ENCODE assay signal across 30 cellular contexts in the genomic region with DNA sequence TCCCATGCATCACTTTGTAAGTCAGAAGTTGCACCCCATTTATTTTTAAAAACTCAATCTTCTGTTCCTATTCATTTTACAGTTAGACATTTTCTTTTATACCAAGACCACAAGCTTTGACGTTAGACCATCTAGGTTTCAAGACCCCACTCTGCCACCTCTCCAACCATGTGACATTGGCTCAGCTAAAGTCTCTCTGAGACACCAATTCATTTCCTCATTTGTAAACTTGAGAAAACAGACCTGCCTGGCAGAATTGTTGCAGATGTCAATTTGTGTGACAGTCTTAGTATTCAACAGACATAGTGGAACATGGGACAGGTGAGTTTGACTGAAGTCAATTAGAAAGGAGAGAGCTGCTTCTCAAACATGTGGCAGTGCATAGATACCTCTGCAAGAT.
"Had no signal": no experiment of that assay in that cellular context is flagged by ENCODE, and none has a peak within 500 bp of the region (broad histone marks: within the 10 kb centered on the region; RNA-seq: fewer than 3 reads in every experiment).

No MANE protein-coding gene starts in this region.

- H3K27ac Mint-ChIP-seq: activated CD4-positive, alpha-beta T cell treated with anti-CD3 and anti-CD28 coated beads, Interleukin-2, amount 10 ng/mL, durations not matched to agents 7 days and 5 days; activated CD8-positive, alpha-beta T cell treated with anti-CD3 and anti-CD28 coated beads for 36 hours; dendritic cell treated with granulocyte-macrophage colony-stimulating factor and Interleukin-4, amounts not matched to agents 40 ng/mL and 50 ng/mL, for 4 days; endodermal cell; T-helper 2 cell treated with Interferon-gamma antibody and Interleukin-4, amounts not matched to agents 5 μg/mL and 100 μg/mL, for 36 hours had no signal

- H3K4me1 Mint-ChIP-seq: activated T-helper 17 cell treated with anti-CD3 and anti-CD28 coated beads, Interleukin-2, amount 50 U/mL, for 72 hours; central memory CD8-positive, alpha-beta T cell; endodermal cell had no signal

- H3K4me3 Mint-ChIP-seq: activated CD4-positive, alpha-beta T cell treated with anti-CD3 and anti-CD28 coated beads, Interleukin-2, amount 10 ng/mL, durations not matched to agents 7 days and 5 days; activated CD8-positive, alpha-beta T cell treated with anti-CD3 and anti-CD28 coated beads for 36 hours; activated naive CD8-positive, alpha-beta T cell; activated T-cell treated with anti-CD3 and anti-CD28 coated beads, Interleukin-2, amount 50 U/mL, for 4 hours; activated T-helper 17 cell treated with anti-CD3 and anti-CD28 coated beads, Interleukin-2, amount 50 U/mL, for 72 hours; central memory CD8-positive, alpha-beta T cell; dendritic cell treated with granulocyte-macrophage colony-stimulating factor and Interleukin-4, amounts not matched to agents 40 ng/mL and 50 ng/mL, for 4 days; endodermal cell; T-helper 2 cell treated with Interferon-gamma antibody and Interleukin-4, amounts not matched to agents 5 μg/mL and 100 μg/mL, for 36 hours had no signal

- H3K27me3 Mint-ChIP-seq: activated CD4-positive, alpha-beta T cell treated with anti-CD3 and anti-CD28 coated beads, Interleukin-2, amount 10 ng/mL, durations not matched to agents 7 days and 5 days; activated CD8-positive, alpha-beta T cell treated with anti-CD3 and anti-CD28 coated beads for 36 hours; activated naive CD8-positive, alpha-beta T cell; activated T-helper 17 cell treated with anti-CD3 and anti-CD28 coated beads, Interleukin-2, amount 50 U/mL, for 72 hours; central memory CD8-positive, alpha-beta T cell; dendritic cell treated with granulocyte-macrophage colony-stimulating factor and Interleukin-4, amounts not matched to agents 40 ng/mL and 50 ng/mL, for 4 days had no signal

- H3K9me3 Mint-ChIP-seq: activated CD4-positive, alpha-beta T cell treated with anti-CD3 and anti-CD28 coated beads, Interleukin-2, amount 10 ng/mL, durations not matched to agents 7 days and 5 days; activated CD8-positive, alpha-beta T cell treated with anti-CD3 and anti-CD28 coated beads for 36 hours; activated T-cell treated with anti-CD3 and anti-CD28 coated beads, Interleukin-2, amount 50 U/mL, for 4 hours; activated T-helper 17 cell treated with anti-CD3 and anti-CD28 coated beads, Interleukin-2, amount 50 U/mL, for 72 hours; central memory CD8-positive, alpha-beta T cell; dendritic cell treated with granulocyte-macrophage colony-stimulating factor and Interleukin-4, amounts not matched to agents 40 ng/mL and 50 ng/mL, for 4 days; endodermal cell; T-helper 2 cell treated with Interferon-gamma antibody and Interleukin-4, amounts not matched to agents 5 μg/mL and 100 μg/mL, for 36 hours had no signal

- DNase-seq: activated CD4-positive, alpha-beta T cell treated with anti-CD3 and anti-CD28 coated beads for 4 hours; activated CD4-positive, alpha-beta T cell treated with anti-CD3 and anti-CD28 coated beads, Interleukin-2, amount 10 ng/mL, durations not matched to agents 7 days and 5 days; activated CD4-positive, alpha-beta T cell treated with anti-CD3 and anti-CD28 coated beads, Interleukin-2, amount 50 U/mL, for 48 hours; activated CD4-positive, CD25-positive, alpha-beta regulatory T cell; activated CD4-positive, CD25-positive, alpha-beta regulatory T cell treated with anti-CD3 and anti-CD28 coated beads, Interleukin-2, amount 50 U/mL, for 72 hours; activated CD8-positive, alpha-beta memory T cell treated with anti-CD3 and anti-CD28 coated beads for 24 hours; activated CD8-positive, alpha-beta T cell treated with anti-CD3 and anti-CD28 coated beads for 36 hours; activated effector memory CD4-positive, alpha-beta T cell treated with Interleukin-2 at 50 U/mL for 16 hours; activated gamma-delta T cell treated with Interleukin-2 at 50 U/mL for 16 hours; activated naive CD4-positive, alpha-beta T cell treated with anti-CD3 and anti-CD28 coated beads, Interleukin-2, amount 50 U/mL, for 16 hours; activated naive CD4-positive, alpha-beta T cell treated with Interleukin-2 at 50 U/mL for 16 hours; activated T-cell treated with anti-CD3 and anti-CD28 coated beads, Interleukin-2, amount 50 U/mL, for 4 hours; amniotic stem cell; anterior cingulate cortex; brain microvascular endothelial cell; dorsolateral prefrontal cortex; effector memory CD4-positive, alpha-beta T cell; endodermal cell; erythroblast; foreskin keratinocyte; gastrocnemius medialis; glutamatergic neuron; heart left ventricle; hypothalamus; T1000 had no signal

- ATAC-seq: activated CD8-positive, alpha-beta T cell treated with anti-CD3 and anti-CD28 coated beads for 36 hours; activated T-cell treated with anti-CD3 and anti-CD28 coated beads, Interleukin-2, amount 50 U/mL, for 4 hours; activated T-helper 17 cell treated with anti-CD3 and anti-CD28 coated beads, Interleukin-2, amount 50 U/mL, for 72 hours; foreskin keratinocyte; gastrocnemius medialis; heart left ventricle had no signal
